ENCODE assay signal across 8 cellular contexts in genomic region chr9:78035369-78035993, GRCh38. TPM values are rescaled to one million over a fixed set of nuclear protein-coding genes. Genes with fewer than 3 reads are reported as not detected.
DNase-seq lines count a peak whose midpoint lies in the region; ATAC-seq and TF ChIP-seq lines count a peak whose summit lies in the region.

No MANE protein-coding gene starts in this region.

- peak overlapping the region; percentile 64 for H3K27ac ChIP-seq in 22Rv1
- no peak overlapping the region for H3K27ac ChIP-seq in right atrium auricular region
- H3K27ac ChIP-seq in rectal smooth muscle tissue (ENCODE audit: low read depth, low read length) = peak overlapping the region; percentile 57

- TF ChIP-seq CTCF in 22Rv1 (IDR thresholded peaks at IDR 0.05) = peak; percentile 95
- TF ChIP-seq CTCF in GM12864 (IDR thresholded peaks at IDR 0.05; ENCODE audit: low read depth, low read length, missing control alignments) = peak; percentile 76
- TF ChIP-seq CTCF in right atrium auricular region (IDR thresholded peaks at IDR 0.05) = peak; percentile 64 to 85

- no peaks in the 10 kb centered on the region for H3K9me3 ChIP-seq in right atrium auricular region

- ATAC-seq in HG02571 (IDR thresholded peaks at IDR 0.05; ENCODE audit: unreplicated experiment) = no peak

- DNase-seq in GM12864 (ENCODE audit: low read depth) (peak; percentile 7), NCI-H1048 (lab: John Stamatoyannopoulos, UW) (peak; percentile 53), SK-N-DZ (ENCODE audit: low spot score) (peak; percentile 81), anterior cingulate cortex (lab: John Stamatoyannopoulos, UW) (peak in 43 of 58 donors; percentile 6 to 77 (median 35)), right atrium auricular region (ENCODE audit: low spot score) (peak; percentile 72)

- H3K4me3 ChIP-seq in GM12864 (ENCODE audit: low read depth, low read length) (no peak overlapping the region), right atrium auricular region (no peak overlapping the region), rectal smooth muscle tissue (ENCODE audit: low read length) (peak overlapping the region; percentile 33)

- H3K36me3 ChIP-seq in right atrium auricular region (no peaks in the 10 kb centered on the region), rectal smooth muscle tissue (ENCODE audit: control insufficient read depth, insufficient read depth, low read length) (no peaks in the 10 kb centered on the region)

- H3K4me1 ChIP-seq in right atrium auricular region = peaks cover 0 to 8% of the 10 kb centered on the region in 2 donors
- peaks cover 14% of the 10 kb centered on the region for H3K4me1 ChIP-seq in rectal smooth muscle tissue (ENCODE audit: control insufficient read depth, insufficient read depth, low read length)

- no peak overlapping the region for H3K9ac ChIP-seq in rectal smooth muscle tissue (ENCODE audit: low read length)

- no peaks in the 10 kb centered on the region for H3K27me3 ChIP-seq in right atrium auricular region
- H3K27me3 ChIP-seq in rectal smooth muscle tissue (ENCODE audit: control insufficient read depth, insufficient read depth, low read length) = no peaks in the 10 kb centered on the region

RNA-seq across cellular contexts. Expression of gene GNAQ, which starts 3.9 kb away (rescaled TPM):
- polyA plus RNA-seq in SK-N-DZ (2014; cell fraction: cytosol; rRNA removed) = 24.8 and 25.8 TPM in 2 replicates
- 11.6 and 14.4 TPM in 2 replicates for polyA plus RNA-seq in SK-N-DZ (2014; cell fraction: nucleus; rRNA removed)
- 10 to 100 TPM; 13.4 to 17.8 TPM for total RNA-seq in right atrium auricular region

Comparison
In these comparisons a context has a peak if more than half of its experiments do, and no peak if none do; other contexts are left out.
1. H3K27ac ChIP-seq: peak in 22Rv1 (single experiment) and rectal smooth muscle tissue (single experiment); none in right atrium auricular region (0 of 2).
2. DNase-seq: peak in every context shown above with its lines; median percentile 81 in SK-N-DZ; 72 in right atrium auricular region; 53 in NCI-H1048; 35 in anterior cingulate cortex; 7 in GM12864.
3. Peak in every context shown above with its lines, with median percentiles within 50 percentile points of each other: CTCF ChIP-seq.